In the genomic region with DNA sequence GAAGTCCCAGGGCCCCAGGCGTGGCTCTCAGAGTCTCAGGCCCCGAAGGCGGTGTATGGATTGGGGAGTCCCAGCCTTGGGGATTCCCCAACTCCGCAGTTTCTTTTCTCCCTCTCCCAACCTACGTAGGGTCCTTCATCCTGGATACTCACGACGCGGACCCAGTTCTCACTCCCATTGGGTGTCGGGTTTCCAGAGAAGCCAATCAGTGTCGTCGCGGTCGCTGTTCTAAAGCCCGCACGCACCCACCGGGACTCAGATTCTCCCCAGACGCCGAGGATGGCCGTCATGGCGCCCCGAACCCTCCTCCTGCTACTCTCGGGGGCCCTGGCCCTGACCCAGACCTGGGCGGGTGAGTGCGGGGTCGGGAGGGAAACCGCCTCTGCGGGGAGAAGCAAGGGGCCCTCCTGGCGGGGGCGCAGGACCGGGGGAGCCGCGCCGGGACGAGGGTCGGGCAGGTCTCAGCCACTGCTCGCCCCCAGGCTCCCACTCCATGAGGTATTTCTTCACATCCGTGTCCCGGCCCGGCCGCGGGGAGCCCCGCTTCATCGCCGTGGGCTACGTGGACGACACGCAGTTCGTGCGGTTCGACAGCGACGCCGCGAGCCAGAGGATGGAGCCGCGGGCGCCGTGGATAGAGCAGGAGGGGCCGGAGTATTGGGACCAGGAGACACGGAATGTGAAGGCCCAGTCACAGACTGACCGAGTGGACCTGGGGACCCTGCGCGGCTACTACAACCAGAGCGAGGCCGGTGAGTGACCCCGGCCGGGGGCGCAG, we compare ENCODE assay signal across 8 cellular contexts.
DNase-seq lines count a peak whose midpoint lies in the region; ATAC-seq and TF ChIP-seq lines count a peak whose summit lies in the region.

Gene HLA-A, plus strand, starts transcription at position 258 of the 778 bp plus-strand sequence. Its CDS starts 22 bp downstream, at position 280.

- DNase-seq in GM06990 (ENCODE audit: extremely low read depth, insufficient read length) (peak; percentile 85), NCI-H1048 (lab: John Stamatoyannopoulos, UW) (peak; percentile 79), globus pallidus (ENCODE audit: low spot score) (peak; percentile 92), nucleus accumbens (lab: John Stamatoyannopoulos, UW) (peak; percentile 20 to 93 (median 83)), superior temporal gyrus (ENCODE audit: extremely low spot score) (peak; percentile 96)

- peak within 1 kb of the TSS; percentile 76 for H3K4me3 ChIP-seq in GM06990 (replicated peaks; ENCODE audit: low read depth, low read length)

- ATAC-seq in HG02571 (IDR thresholded peaks at IDR 0.05; ENCODE audit: unreplicated experiment) (peak; percentile 83), SK-N-SH treated with all-trans-retinoic acid at 6 μM for 48 hours (peak; percentile 99)

- H3K4me3 Mint-ChIP-seq in activated naive CD4-positive, alpha-beta T cell treated with anti-CD3 and anti-CD28 coated beads, Interleukin-2, amount 50 U/mL, for 24 hours: peak within 1 kb of the TSS; percentile 93

- peaks cover 16% of the 10 kb centered on the region for H3K36me3 ChIP-seq in GM06990 (ENCODE audit: control insufficient read depth, insufficient read depth, low read length)

- no peaks in the 10 kb centered on the region for H3K27me3 ChIP-seq in GM06990 (replicated peaks; ENCODE audit: control insufficient read depth, insufficient read depth, low read length)

- peak within 1 kb of the TSS; percentile 99 for H3K27ac Mint-ChIP-seq in activated naive CD4-positive, alpha-beta T cell treated with anti-CD3 and anti-CD28 coated beads, Interleukin-2, amount 50 U/mL, for 24 hours

- H3K36me3 Mint-ChIP-seq in activated naive CD4-positive, alpha-beta T cell treated with anti-CD3 and anti-CD28 coated beads, Interleukin-2, amount 50 U/mL, for 24 hours: peaks cover 27% of the 10 kb centered on the region

- no peaks in the 10 kb centered on the region for H3K9me3 Mint-ChIP-seq in activated naive CD4-positive, alpha-beta T cell treated with anti-CD3 and anti-CD28 coated beads, Interleukin-2, amount 50 U/mL, for 24 hours

- H3K4me1 Mint-ChIP-seq in activated naive CD4-positive, alpha-beta T cell treated with anti-CD3 and anti-CD28 coated beads, Interleukin-2, amount 50 U/mL, for 24 hours: peaks cover 34% of the 10 kb centered on the region

- no peaks in the 10 kb centered on the region for H3K27me3 Mint-ChIP-seq in activated naive CD4-positive, alpha-beta T cell treated with anti-CD3 and anti-CD28 coated beads, Interleukin-2, amount 50 U/mL, for 24 hours

- TF ChIP-seq CTCF in GM06990 (IDR thresholded peaks at IDR 0.05; ENCODE audit: insufficient read depth, low read length, poor library complexity, severe bottlenecking): no peak

TF ChIP-seq in SK-N-SH treated with all-trans-retinoic acid at 6 μM for 48 hours, 23 proteins besides CTCF, POLR2A, EP300 and RAD21:
- no peak for TF ChIP-seq CREB5 (CRISPR knock-in tag; IDR thresholded peaks at IDR 0.05; ENCODE audit: low read depth)
- no peak for TF ChIP-seq ZFP30 (CRISPR knock-in tag; IDR thresholded peaks at IDR 0.05)
- TF ChIP-seq, protein P1, sequence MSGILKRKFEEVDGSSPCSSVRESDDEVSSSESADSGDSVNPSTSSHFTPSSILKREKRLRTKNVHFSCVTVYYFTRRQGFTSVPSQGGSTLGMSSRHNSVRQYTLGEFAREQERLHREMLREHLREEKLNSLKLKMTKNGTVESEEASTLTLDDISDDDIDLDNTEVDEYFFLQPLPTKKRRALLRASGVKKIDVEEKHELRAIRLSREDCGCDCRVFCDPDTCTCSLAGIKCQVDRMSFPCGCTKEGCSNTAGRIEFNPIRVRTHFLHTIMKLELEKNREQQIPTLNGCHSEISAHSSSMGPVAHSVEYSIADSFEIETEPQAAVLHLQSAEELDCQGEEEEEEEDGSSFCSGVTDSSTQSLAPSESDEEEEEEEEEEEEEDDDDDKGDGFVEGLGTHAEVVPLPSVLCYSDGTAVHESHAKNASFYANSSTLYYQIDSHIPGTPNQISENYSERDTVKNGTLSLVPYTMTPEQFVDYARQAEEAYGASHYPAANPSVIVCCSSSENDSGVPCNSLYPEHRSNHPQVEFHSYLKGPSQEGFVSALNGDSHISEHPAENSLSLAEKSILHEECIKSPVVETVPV (CRISPR knock-in tag; IDR thresholded peaks at IDR 0.05): no peak
- TF ChIP-seq, protein P2, sequence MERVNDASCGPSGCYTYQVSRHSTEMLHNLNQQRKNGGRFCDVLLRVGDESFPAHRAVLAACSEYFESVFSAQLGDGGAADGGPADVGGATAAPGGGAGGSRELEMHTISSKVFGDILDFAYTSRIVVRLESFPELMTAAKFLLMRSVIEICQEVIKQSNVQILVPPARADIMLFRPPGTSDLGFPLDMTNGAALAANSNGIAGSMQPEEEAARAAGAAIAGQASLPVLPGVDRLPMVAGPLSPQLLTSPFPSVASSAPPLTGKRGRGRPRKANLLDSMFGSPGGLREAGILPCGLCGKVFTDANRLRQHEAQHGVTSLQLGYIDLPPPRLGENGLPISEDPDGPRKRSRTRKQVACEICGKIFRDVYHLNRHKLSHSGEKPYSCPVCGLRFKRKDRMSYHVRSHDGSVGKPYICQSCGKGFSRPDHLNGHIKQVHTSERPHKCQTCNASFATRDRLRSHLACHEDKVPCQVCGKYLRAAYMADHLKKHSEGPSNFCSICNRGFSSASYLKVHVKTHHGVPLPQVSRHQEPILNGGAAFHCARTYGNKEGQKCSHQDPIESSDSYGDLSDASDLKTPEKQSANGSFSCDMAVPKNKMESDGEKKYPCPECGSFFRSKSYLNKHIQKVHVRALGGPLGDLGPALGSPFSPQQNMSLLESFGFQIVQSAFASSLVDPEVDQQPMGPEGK (CRISPR knock-in tag; IDR thresholded peaks at IDR 0.05; ENCODE audit: borderline replicate concordance): no peak
- TF ChIP-seq, protein P3, sequence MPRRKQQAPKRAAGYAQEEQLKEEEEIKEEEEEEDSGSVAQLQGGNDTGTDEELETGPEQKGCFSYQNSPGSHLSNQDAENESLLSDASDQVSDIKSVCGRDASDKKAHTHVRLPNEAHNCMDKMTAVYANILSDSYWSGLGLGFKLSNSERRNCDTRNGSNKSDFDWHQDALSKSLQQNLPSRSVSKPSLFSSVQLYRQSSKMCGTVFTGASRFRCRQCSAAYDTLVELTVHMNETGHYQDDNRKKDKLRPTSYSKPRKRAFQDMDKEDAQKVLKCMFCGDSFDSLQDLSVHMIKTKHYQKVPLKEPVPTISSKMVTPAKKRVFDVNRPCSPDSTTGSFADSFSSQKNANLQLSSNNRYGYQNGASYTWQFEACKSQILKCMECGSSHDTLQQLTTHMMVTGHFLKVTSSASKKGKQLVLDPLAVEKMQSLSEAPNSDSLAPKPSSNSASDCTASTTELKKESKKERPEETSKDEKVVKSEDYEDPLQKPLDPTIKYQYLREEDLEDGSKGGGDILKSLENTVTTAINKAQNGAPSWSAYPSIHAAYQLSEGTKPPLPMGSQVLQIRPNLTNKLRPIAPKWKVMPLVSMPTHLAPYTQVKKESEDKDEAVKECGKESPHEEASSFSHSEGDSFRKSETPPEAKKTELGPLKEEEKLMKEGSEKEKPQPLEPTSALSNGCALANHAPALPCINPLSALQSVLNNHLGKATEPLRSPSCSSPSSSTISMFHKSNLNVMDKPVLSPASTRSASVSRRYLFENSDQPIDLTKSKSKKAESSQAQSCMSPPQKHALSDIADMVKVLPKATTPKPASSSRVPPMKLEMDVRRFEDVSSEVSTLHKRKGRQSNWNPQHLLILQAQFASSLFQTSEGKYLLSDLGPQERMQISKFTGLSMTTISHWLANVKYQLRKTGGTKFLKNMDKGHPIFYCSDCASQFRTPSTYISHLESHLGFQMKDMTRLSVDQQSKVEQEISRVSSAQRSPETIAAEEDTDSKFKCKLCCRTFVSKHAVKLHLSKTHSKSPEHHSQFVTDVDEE (CRISPR knock-in tag; IDR thresholded peaks at IDR 0.05): no peak
- no peak for TF ChIP-seq SNAI2 (CRISPR knock-in tag; IDR thresholded peaks at IDR 0.05)
- no peak for TF ChIP-seq TCF4 (CRISPR knock-in tag; IDR thresholded peaks at IDR 0.05; ENCODE audit: borderline replicate concordance)
- TF ChIP-seq RARB (CRISPR knock-in tag; IDR thresholded peaks at IDR 0.05): no peak

Comparison
In these comparisons a context has a peak if more than half of its experiments do, and no peak if none do; other contexts are left out.
1. Peak in every context shown above with its lines: DNase-seq, ATAC-seq and H3K4me3 ChIP-seq.